In the genomic region with DNA sequence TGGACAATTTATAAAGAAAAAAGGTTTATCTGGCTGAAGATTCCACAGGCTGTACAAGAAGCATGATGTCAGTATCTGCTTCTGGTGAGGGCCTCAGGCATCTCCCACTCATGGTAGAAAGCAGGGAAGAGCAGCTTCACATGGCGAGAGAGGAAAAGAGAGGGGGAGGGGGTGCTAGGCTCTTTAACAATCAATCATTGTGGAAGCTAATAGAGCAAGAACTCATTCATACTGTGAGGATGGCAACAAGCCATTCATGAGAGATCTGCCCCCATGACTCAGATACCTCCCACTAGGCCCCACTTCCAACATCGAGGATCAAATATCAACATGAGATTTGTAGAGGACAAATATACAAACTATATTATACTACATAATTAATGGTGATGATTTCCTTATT, we compare ENCODE assay signal across 1 cellular context.
TF ChIP-seq lines count a peak whose summit lies in the region.

No MANE protein-coding gene starts in this region.

TF ChIP-seq in H1, 55 proteins besides CTCF, POLR2A, EP300 and RAD21:
- TF ChIP-seq CHD2 (IDR thresholded peaks at IDR 0.05; ENCODE audit: low read length) (no peak), RFX5 (IDR thresholded peaks at IDR 0.05; ENCODE audit: borderline replicate concordance, low read depth, low read length) (no peak)
- TF ChIP-seq, protein P1, sequence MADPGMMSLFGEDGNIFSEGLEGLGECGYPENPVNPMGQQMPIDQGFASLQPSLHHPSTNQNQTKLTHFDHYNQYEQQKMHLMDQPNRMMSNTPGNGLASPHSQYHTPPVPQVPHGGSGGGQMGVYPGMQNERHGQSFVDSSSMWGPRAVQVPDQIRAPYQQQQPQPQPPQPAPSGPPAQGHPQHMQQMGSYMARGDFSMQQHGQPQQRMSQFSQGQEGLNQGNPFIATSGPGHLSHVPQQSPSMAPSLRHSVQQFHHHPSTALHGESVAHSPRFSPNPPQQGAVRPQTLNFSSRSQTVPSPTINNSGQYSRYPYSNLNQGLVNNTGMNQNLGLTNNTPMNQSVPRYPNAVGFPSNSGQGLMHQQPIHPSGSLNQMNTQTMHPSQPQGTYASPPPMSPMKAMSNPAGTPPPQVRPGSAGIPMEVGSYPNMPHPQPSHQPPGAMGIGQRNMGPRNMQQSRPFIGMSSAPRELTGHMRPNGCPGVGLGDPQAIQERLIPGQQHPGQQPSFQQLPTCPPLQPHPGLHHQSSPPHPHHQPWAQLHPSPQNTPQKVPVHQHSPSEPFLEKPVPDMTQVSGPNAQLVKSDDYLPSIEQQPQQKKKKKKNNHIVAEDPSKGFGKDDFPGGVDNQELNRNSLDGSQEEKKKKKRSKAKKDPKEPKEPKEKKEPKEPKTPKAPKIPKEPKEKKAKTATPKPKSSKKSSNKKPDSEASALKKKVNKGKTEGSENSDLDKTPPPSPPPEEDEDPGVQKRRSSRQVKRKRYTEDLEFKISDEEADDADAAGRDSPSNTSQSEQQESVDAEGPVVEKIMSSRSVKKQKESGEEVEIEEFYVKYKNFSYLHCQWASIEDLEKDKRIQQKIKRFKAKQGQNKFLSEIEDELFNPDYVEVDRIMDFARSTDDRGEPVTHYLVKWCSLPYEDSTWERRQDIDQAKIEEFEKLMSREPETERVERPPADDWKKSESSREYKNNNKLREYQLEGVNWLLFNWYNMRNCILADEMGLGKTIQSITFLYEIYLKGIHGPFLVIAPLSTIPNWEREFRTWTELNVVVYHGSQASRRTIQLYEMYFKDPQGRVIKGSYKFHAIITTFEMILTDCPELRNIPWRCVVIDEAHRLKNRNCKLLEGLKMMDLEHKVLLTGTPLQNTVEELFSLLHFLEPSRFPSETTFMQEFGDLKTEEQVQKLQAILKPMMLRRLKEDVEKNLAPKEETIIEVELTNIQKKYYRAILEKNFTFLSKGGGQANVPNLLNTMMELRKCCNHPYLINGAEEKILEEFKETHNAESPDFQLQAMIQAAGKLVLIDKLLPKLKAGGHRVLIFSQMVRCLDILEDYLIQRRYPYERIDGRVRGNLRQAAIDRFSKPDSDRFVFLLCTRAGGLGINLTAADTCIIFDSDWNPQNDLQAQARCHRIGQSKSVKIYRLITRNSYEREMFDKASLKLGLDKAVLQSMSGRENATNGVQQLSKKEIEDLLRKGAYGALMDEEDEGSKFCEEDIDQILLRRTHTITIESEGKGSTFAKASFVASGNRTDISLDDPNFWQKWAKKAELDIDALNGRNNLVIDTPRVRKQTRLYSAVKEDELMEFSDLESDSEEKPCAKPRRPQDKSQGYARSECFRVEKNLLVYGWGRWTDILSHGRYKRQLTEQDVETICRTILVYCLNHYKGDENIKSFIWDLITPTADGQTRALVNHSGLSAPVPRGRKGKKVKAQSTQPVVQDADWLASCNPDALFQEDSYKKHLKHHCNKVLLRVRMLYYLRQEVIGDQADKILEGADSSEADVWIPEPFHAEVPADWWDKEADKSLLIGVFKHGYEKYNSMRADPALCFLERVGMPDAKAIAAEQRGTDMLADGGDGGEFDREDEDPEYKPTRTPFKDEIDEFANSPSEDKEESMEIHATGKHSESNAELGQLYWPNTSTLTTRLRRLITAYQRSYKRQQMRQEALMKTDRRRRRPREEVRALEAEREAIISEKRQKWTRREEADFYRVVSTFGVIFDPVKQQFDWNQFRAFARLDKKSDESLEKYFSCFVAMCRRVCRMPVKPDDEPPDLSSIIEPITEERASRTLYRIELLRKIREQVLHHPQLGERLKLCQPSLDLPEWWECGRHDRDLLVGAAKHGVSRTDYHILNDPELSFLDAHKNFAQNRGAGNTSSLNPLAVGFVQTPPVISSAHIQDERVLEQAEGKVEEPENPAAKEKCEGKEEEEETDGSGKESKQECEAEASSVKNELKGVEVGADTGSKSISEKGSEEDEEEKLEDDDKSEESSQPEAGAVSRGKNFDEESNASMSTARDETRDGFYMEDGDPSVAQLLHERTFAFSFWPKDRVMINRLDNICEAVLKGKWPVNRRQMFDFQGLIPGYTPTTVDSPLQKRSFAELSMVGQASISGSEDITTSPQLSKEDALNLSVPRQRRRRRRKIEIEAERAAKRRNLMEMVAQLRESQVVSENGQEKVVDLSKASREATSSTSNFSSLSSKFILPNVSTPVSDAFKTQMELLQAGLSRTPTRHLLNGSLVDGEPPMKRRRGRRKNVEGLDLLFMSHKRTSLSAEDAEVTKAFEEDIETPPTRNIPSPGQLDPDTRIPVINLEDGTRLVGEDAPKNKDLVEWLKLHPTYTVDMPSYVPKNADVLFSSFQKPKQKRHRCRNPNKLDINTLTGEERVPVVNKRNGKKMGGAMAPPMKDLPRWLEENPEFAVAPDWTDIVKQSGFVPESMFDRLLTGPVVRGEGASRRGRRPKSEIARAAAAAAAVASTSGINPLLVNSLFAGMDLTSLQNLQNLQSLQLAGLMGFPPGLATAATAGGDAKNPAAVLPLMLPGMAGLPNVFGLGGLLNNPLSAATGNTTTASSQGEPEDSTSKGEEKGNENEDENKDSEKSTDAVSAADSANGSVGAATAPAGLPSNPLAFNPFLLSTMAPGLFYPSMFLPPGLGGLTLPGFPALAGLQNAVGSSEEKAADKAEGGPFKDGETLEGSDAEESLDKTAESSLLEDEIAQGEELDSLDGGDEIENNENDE (IDR thresholded peaks at IDR 0.05; ENCODE audit: insufficient replicate concordance, low read length): no peak
